9 cellular contexts compared by ENCODE assay signal in genomic region chr11:2150206-2150847, GRCh38. TPM values are rescaled to one million over a fixed set of nuclear protein-coding genes. Genes with fewer than 3 reads are reported as not detected.
DNase-seq lines count a peak whose midpoint lies in the region; ATAC-seq and TF ChIP-seq lines count a peak whose summit lies in the region.
"Had no signal": no experiment of that assay in that cellular context is flagged by ENCODE, and none has a peak within 500 bp of the region (broad histone marks: within the 10 kb centered on the region; RNA-seq: fewer than 3 reads in every experiment).

No MANE protein-coding gene starts in this region.

- peaks cover 57% of the 10 kb centered on the region for H3K27me3 Mint-ChIP-seq in activated T-cell treated with anti-CD3 and anti-CD28 coated beads, Interleukin-2, amount 50 U/mL, for 24 hours

- no peaks in the 10 kb centered on the region for H3K36me3 Mint-ChIP-seq in activated T-cell treated with anti-CD3 and anti-CD28 coated beads, Interleukin-2, amount 50 U/mL, for 24 hours (ENCODE audit: low read depth)
- H3K36me3 Mint-ChIP-seq: activated naive CD8-positive, alpha-beta T cell treated with anti-CD3 and anti-CD28 coated beads, Interleukin-2, amount 10 ng/mL, durations not matched to agents 7 days and 5 days had no signal

- H3K4me3 Mint-ChIP-seq in activated T-cell treated with anti-CD3 and anti-CD28 coated beads, Interleukin-2, amount 50 U/mL, for 24 hours: no peak overlapping the region
- H3K4me3 Mint-ChIP-seq: activated naive CD8-positive, alpha-beta T cell treated with anti-CD3 and anti-CD28 coated beads, Interleukin-2, amount 10 ng/mL, durations not matched to agents 7 days and 5 days had no signal

- peaks cover 9% of the 10 kb centered on the region for H3K4me1 Mint-ChIP-seq in activated T-cell treated with anti-CD3 and anti-CD28 coated beads, Interleukin-2, amount 50 U/mL, for 24 hours (ENCODE audit: low read depth)

- peak; percentile 37; the same call in 2 of the 3 replicates for ATAC-seq in SK-N-SH treated with all-trans-retinoic acid at 6 μM for 48 hours
- ATAC-seq in HG03565 (IDR thresholded peaks at IDR 0.05; ENCODE audit: unreplicated experiment): no peak
- no peak for ATAC-seq in HG03108 (IDR thresholded peaks at IDR 0.05; ENCODE audit: unreplicated experiment)

- no peak overlapping the region for H3K27ac ChIP-seq in 22Rv1

- TF ChIP-seq CTCF in 22Rv1 (IDR thresholded peaks at IDR 0.05): peak; percentile 18; the same call in 1 of the 2 replicates

- no peak overlapping the region for H3K27ac Mint-ChIP-seq in activated T-cell treated with anti-CD3 and anti-CD28 coated beads, Interleukin-2, amount 50 U/mL, for 24 hours
- H3K27ac Mint-ChIP-seq: activated naive CD8-positive, alpha-beta T cell treated with anti-CD3 and anti-CD28 coated beads, Interleukin-2, amount 10 ng/mL, durations not matched to agents 7 days and 5 days had no signal

- DNase-seq in H4 (ENCODE audit: low spot score) (peak; percentile 53), hepatic stellate cell (ENCODE audit: low spot score) (peak; percentile 70), NAMALWA (ENCODE audit: low spot score) (no peak)
- no peak for DNase-seq in activated T-cell treated with anti-CD3 and anti-CD28 coated beads, Interleukin-2, amount 50 U/mL, for 24 hours
- DNase-seq: activated naive CD8-positive, alpha-beta T cell treated with anti-CD3 and anti-CD28 coated beads, Interleukin-2, amount 10 ng/mL, durations not matched to agents 7 days and 5 days had no signal

- no peaks in the 10 kb centered on the region for H3K9me3 Mint-ChIP-seq in activated T-cell treated with anti-CD3 and anti-CD28 coated beads, Interleukin-2, amount 50 U/mL, for 24 hours
- H3K9me3 Mint-ChIP-seq: activated naive CD8-positive, alpha-beta T cell treated with anti-CD3 and anti-CD28 coated beads, Interleukin-2, amount 10 ng/mL, durations not matched to agents 7 days and 5 days had no signal

TF ChIP-seq in SK-N-SH treated with all-trans-retinoic acid at 6 μM for 48 hours, 23 proteins besides CTCF, POLR2A, EP300 and RAD21:
- no peak for TF ChIP-seq ZFP30 (CRISPR knock-in tag; IDR thresholded peaks at IDR 0.05)
- no peak for TF ChIP-seq TOX (CRISPR knock-in tag; IDR thresholded peaks at IDR 0.05; ENCODE audit: borderline replicate concordance)
- TF ChIP-seq BACH2 (CRISPR knock-in tag; IDR thresholded peaks at IDR 0.05; ENCODE audit: borderline replicate concordance): no peak
- no peak for TF ChIP-seq ZFP3 (CRISPR knock-in tag; IDR thresholded peaks at IDR 0.05)
- no peak for TF ChIP-seq ZNF8 (CRISPR knock-in tag; IDR thresholded peaks at IDR 0.05)
- no peak for TF ChIP-seq CSRNP3 (CRISPR knock-in tag; IDR thresholded peaks at IDR 0.05)
- no peak for TF ChIP-seq ZC3H10 (CRISPR knock-in tag; IDR thresholded peaks at IDR 0.05)
- TF ChIP-seq ISL1 (CRISPR knock-in tag; IDR thresholded peaks at IDR 0.05): no peak
- TF ChIP-seq RARB (CRISPR knock-in tag; IDR thresholded peaks at IDR 0.05): no peak
- no peak for TF ChIP-seq GLIS3 (CRISPR knock-in tag; IDR thresholded peaks at IDR 0.05)
- TF ChIP-seq OSR1 (CRISPR knock-in tag; IDR thresholded peaks at IDR 0.05): no peak
- no peak for TF ChIP-seq PPARA (CRISPR knock-in tag; IDR thresholded peaks at IDR 0.05; ENCODE audit: borderline replicate concordance)
- no peak for TF ChIP-seq ESRRG (CRISPR knock-in tag; IDR thresholded peaks at IDR 0.05)
- TF ChIP-seq ZNF70 (CRISPR knock-in tag; IDR thresholded peaks at IDR 0.05): no peak
- no peak for TF ChIP-seq CREB5 (CRISPR knock-in tag; IDR thresholded peaks at IDR 0.05; ENCODE audit: low read depth)
- TF ChIP-seq POU6F1 (CRISPR knock-in tag; IDR thresholded peaks at IDR 0.05; ENCODE audit: borderline replicate concordance, low read depth): no peak
- TF ChIP-seq ZNF565 (CRISPR knock-in tag; conservative IDR thresholded peaks at IDR 0.05; ENCODE audit: low read depth): no peak
- no peak for TF ChIP-seq TSHZ2 (CRISPR knock-in tag; IDR thresholded peaks at IDR 0.05)
- TF ChIP-seq TCF4 (CRISPR knock-in tag; IDR thresholded peaks at IDR 0.05; ENCODE audit: borderline replicate concordance): no peak
- no peak for TF ChIP-seq CSDC2 (CRISPR knock-in tag; IDR thresholded peaks at IDR 0.05)
TF ChIP-seq in SK-N-SH treated with all-trans-retinoic acid at 6 μM for 48 hours: peak in this region for 0.

RNA-seq across cellular contexts. Expression of gene INS, which starts 10.7 kb away (rescaled TPM):
- not detected in 2 replicates for total RNA-seq in H4 (2014; rRNA removed; shearing (Covaris generic))
- total RNA-seq: activated naive CD8-positive, alpha-beta T cell treated with anti-CD3 and anti-CD28 coated beads, Interleukin-2, amount 10 ng/mL, durations not matched to agents 7 days and 5 days had no signal

RNA-seq across cellular contexts. Expression of gene IGF2, which starts 11.1 kb away (rescaled TPM):
- total RNA-seq in H4 (2014; rRNA removed; shearing (Covaris generic)): 0.60 and 2.0 TPM in 2 replicates
- total RNA-seq: activated naive CD8-positive, alpha-beta T cell treated with anti-CD3 and anti-CD28 coated beads, Interleukin-2, amount 10 ng/mL, durations not matched to agents 7 days and 5 days had no signal

RNA-seq across cellular contexts. Expression of gene TH, which starts 21.3 kb away (rescaled TPM):
- total RNA-seq in H4 (2014; rRNA removed; shearing (Covaris generic)): not detected in 2 replicates
- total RNA-seq: activated naive CD8-positive, alpha-beta T cell treated with anti-CD3 and anti-CD28 coated beads, Interleukin-2, amount 10 ng/mL, durations not matched to agents 7 days and 5 days had no signal

Comparison
In these comparisons a context has a peak if more than half of its experiments do, and no peak if none do; other contexts are left out.
1. DNase-seq: peak in H4 (single experiment) and hepatic stellate cell (single experiment); none in NAMALWA (single experiment) and activated T-cell treated with anti-CD3 and anti-CD28 coated beads, Interleukin-2, amount 50 U/mL, for 24 hours (single experiment).